In genomic region chr15:41827880-41828746, GRCh38 we compare ENCODE assay signal across 8 cellular contexts. TPM values are rescaled to one million over a fixed set of nuclear protein-coding genes. Genes with fewer than 3 reads are reported as not detected.
DNase-seq lines count a peak whose midpoint lies in the region; ATAC-seq, FAIRE-seq and TF ChIP-seq lines count a peak whose summit lies in the region.

Gene JMJD7, plus strand, starts transcription at chr15:41828092. Its CDS starts 33 bp downstream, at chr15:41828125.

- H3K4ac ChIP-seq in mesendoderm (ENCODE audit: low read depth, low read length): peak within 1 kb of the TSS; percentile 19

- no peak within 1 kb of the TSS for H3K18ac ChIP-seq in mesendoderm (ENCODE audit: low read length)

- no peak within 1 kb of the TSS for H2BK5ac ChIP-seq in mesendoderm (ENCODE audit: low read length)

- no peak within 1 kb of the TSS for H2AK5ac ChIP-seq in mesendoderm (ENCODE audit: low read length)

- H2BK15ac ChIP-seq in mesendoderm (replicated peaks; ENCODE audit: low read depth): no peak within 1 kb of the TSS

- no peak within 1 kb of the TSS for H4K5ac ChIP-seq in mesendoderm (ENCODE audit: low read length)

- H3K79me1 ChIP-seq in mesendoderm (ENCODE audit: low read length): no peaks in the 10 kb centered on the region

- peak within 1 kb of the TSS; percentile 87 for H3K4me3 ChIP-seq in BE2C (ENCODE audit: low read depth, low read length)
- H3K4me3 ChIP-seq in effector memory CD4-positive, alpha-beta T cell (ENCODE audit: insufficient read depth, low read depth, low read length, poor library complexity, severe bottlenecking): peak within 1 kb of the TSS; percentile 93
- peak within 1 kb of the TSS; percentile 81 for H3K4me3 ChIP-seq in mesendoderm (ENCODE audit: low read length)

- H3K4me1 ChIP-seq in BE2C (no peaks in the 10 kb centered on the region), mesendoderm (ENCODE audit: control insufficient read depth, low read depth, low read length) (peaks cover 2% of the 10 kb centered on the region)
- peaks cover 33% of the 10 kb centered on the region for H3K4me1 ChIP-seq in effector memory CD4-positive, alpha-beta T cell (ENCODE audit: control insufficient read depth, insufficient read depth, low read length, poor library complexity, severe bottlenecking)

- H3K9me3 ChIP-seq in BE2C: no peaks in the 10 kb centered on the region
- H3K9me3 ChIP-seq in effector memory CD4-positive, alpha-beta T cell (ENCODE audit: control insufficient read depth, low read length): no peaks in the 10 kb centered on the region

- peaks cover 5% of the 10 kb centered on the region; the same call in 1 of the 2 replicates for H3K36me3 ChIP-seq in BE2C
- peaks cover 14% of the 10 kb centered on the region for H3K36me3 ChIP-seq in effector memory CD4-positive, alpha-beta T cell (ENCODE audit: control insufficient read depth, insufficient read depth, low read length)
- H3K36me3 ChIP-seq in mesendoderm (ENCODE audit: control insufficient read depth, insufficient read depth, low read length): no peaks in the 10 kb centered on the region

- H3K23ac ChIP-seq in mesendoderm (ENCODE audit: low read length): peak within 1 kb of the TSS; percentile 4

- no peak for TF ChIP-seq CTCF in BE2C (IDR thresholded peaks at IDR 0.05; ENCODE audit: low read depth, low read length)

- peak; percentile 61 for FAIRE-seq in GM19239 (lab: Jason Lieb, UNC)

- H3K4me2 ChIP-seq in mesendoderm (ENCODE audit: low read length): peak within 1 kb of the TSS; percentile 94

- peak within 1 kb of the TSS; percentile 72 for H3K27ac ChIP-seq in effector memory CD4-positive, alpha-beta T cell (ENCODE audit: insufficient read depth, low read length, poor library complexity, severe bottlenecking)
- H3K27ac ChIP-seq in mesendoderm (ENCODE audit: low read depth, low read length): no peak within 1 kb of the TSS

- H3K79me2 ChIP-seq in mesendoderm (ENCODE audit: control insufficient read depth, insufficient read depth, low read length): no peaks in the 10 kb centered on the region

- WGBS in mesendoderm (ENCODE audit: extremely low coverage, insufficient coverage, low lambda C conversion rate): no CpG with 5 or more reads among the region's 65 CpGs

- H3K9ac ChIP-seq in mesendoderm (ENCODE audit: low read length): peak within 1 kb of the TSS; percentile 71

- peak; percentile 64 for ATAC-seq in HG03520 (IDR thresholded peaks at IDR 0.05; ENCODE audit: unreplicated experiment)

- no peaks in the 10 kb centered on the region for H3K27me3 ChIP-seq in BE2C
- no peaks in the 10 kb centered on the region for H3K27me3 ChIP-seq in effector memory CD4-positive, alpha-beta T cell (replicated peaks; ENCODE audit: control insufficient read depth, insufficient read depth, low read length, poor library complexity, severe bottlenecking)
- no peaks in the 10 kb centered on the region for H3K27me3 ChIP-seq in mesendoderm (ENCODE audit: insufficient read depth, low read length, poor library complexity)

- H3K56ac ChIP-seq in mesendoderm (ENCODE audit: low read length): peak within 1 kb of the TSS; percentile 94

- DNase-seq in BE2C (peak; percentile 98), GM19239 (ENCODE audit: insufficient read length, low spot score) (peak; percentile 95), NOMO-1 (lab: John Stamatoyannopoulos, UW; ENCODE audit: unreplicated experiment in 2 of 2) (peak; percentile 44 to 71), mesendoderm (peak; percentile 85)
- DNase-seq in activated CD8-positive, alpha-beta memory T cell treated with anti-CD3 and anti-CD28 coated beads for 4 hours (ENCODE audit: low read depth in 2 of 2): peak; percentile 88 to 91
- peak; percentile 87 to 93 (median 93) for DNase-seq in effector memory CD4-positive, alpha-beta T cell
- peak; percentile 89 for DNase-seq in stimulated activated CD8-positive, alpha-beta memory T cell treated with anti-CD3 and anti-CD28 coated beads, Interleukin-12 subunit alpha, Interleukin-12 subunit beta, amount 100 ng/mL, for 24 hours (ENCODE audit: extremely low read depth)

- no peak within 1 kb of the TSS for H4K8ac ChIP-seq in mesendoderm (ENCODE audit: low read depth, low read length)

- H2BK120ac ChIP-seq in mesendoderm (ENCODE audit: low read depth, low read length): no peak within 1 kb of the TSS

RNA-seq across cellular contexts. Expression of gene JMJD7, which starts in this region (rescaled TPM):
- polyA plus RNA-seq in BE2C (2012; ENCODE audit: insufficient read depth, insufficient read length, low read depth): 9.2 TPM
- 5.6 TPM for polyA plus RNA-seq in mesendoderm (2013, experiment 1 of 2)
- polyA plus RNA-seq in mesendoderm (2013, experiment 2 of 2): 6.4 TPM
